In the genomic region with DNA sequence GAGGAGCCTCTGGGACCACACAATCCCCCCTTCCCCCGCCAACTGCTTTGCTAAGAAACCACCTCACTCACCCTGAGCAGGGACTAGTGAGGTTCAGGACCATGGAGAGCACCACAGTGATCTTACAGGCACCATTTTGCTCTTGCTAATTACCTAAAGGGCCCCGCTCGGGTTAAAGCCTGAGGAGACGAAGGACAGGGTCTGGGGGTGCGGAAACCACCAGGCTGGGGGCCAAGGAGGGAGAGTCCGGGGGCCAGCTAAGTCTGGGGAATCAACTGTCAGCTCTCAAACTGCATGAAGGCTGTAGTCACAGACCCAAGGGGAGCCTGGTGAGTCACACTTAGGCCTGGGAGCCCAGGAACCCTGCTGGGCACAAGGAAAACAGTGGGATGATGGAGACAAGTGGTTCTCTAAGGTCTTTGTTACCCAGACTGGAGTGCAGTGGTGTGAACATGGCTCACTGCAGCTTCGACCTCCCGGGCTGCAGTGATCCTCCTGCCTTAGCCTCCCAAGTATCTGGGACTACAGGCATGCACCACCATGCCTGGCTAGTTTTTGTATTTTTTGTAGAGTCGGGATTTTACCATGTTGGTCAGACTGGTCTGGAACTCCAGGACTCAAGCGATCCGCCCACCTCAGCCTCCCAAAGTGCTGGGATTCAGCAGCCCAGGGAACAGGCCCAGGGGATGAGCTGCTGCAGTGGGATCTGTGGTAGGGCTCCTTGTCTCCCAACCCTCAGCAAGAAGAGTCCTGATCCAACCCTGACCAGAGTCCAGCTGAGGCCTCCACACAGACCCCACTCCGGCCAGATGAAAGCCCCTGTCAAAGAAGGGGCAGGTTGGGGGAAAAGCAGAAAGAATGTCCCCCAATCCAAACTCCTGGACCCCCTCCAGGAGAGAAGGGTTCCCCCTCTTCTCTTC, we compare ENCODE assay signal across 8 cellular contexts.
A peak's percentile ranks its signal among the peaks of the same experiment; 100 is the strongest.
DNase-seq lines count a peak whose midpoint lies in the region; ATAC-seq and TF ChIP-seq lines count a peak whose summit lies in the region.

No MANE protein-coding gene starts in this region.

- H2AFZ ChIP-seq in fibroblast of lung (ENCODE audit: low read length), result no peak overlapping the region

- H3K4me3 ChIP-seq in CD8-positive, alpha-beta memory T cell (ENCODE audit: low read length), result no peak overlapping the region
- H3K4me3 ChIP-seq in fibroblast of lung (replicated peaks in 1 of 4; ENCODE audit: control extremely low read depth in 1 of 4, insufficient read depth in 1 of 4, low read depth in 3 of 4, low read length in 4 of 4) (no peak overlapping the region), skeletal muscle cell (ENCODE audit: low read depth, low read length) (no peak overlapping the region), ascending aorta (no peak overlapping the region)

- H3K4me1 ChIP-seq in CD8-positive, alpha-beta memory T cell (ENCODE audit: insufficient read depth, low read length), result peaks cover 3% of the 10 kb centered on the region
- peaks cover 2% of the 10 kb centered on the region for H3K4me1 ChIP-seq in fibroblast of lung (ENCODE audit: control insufficient read depth, extremely low read depth, insufficient read depth, low read length)
- H3K4me1 ChIP-seq in ascending aorta, result peaks cover 12 to 14% of the 10 kb centered on the region in 2 donors

- H3K4me1 Mint-ChIP-seq in CD8-positive, alpha-beta memory T cell, result peaks cover 0 to 3% (median 3%) of the 10 kb centered on the region in 3 donors

- H3K4me2 ChIP-seq in fibroblast of lung (ENCODE audit: extremely low read depth, insufficient read depth, low read length), result no peak overlapping the region

- no peaks in the 10 kb centered on the region for H3K27me3 ChIP-seq in CD8-positive, alpha-beta memory T cell (ENCODE audit: insufficient read depth, low read length, poor library complexity, severe bottlenecking)
- H3K27me3 ChIP-seq in fibroblast of lung (ENCODE audit: control insufficient read depth, insufficient read depth, low read length) (no peaks in the 10 kb centered on the region), ascending aorta (no peaks in the 10 kb centered on the region)

- TF ChIP-seq CTCF in fibroblast of lung (conservative IDR thresholded peaks at IDR 0.05 in 1 of 2, IDR thresholded peaks at IDR 0.05 in 1 of 2; ENCODE audit: low read depth in 1 of 2, low read length in 2 of 2) (no peak), ascending aorta (IDR thresholded peaks at IDR 0.05) (no peak)

- intact Hi-C loops in ascending aorta (cut with DNase I), result no loop called here

- ATAC-seq in GM21825 (IDR thresholded peaks at IDR 0.05; ENCODE audit: unreplicated experiment) (no peak), GM19455 (IDR thresholded peaks at IDR 0.05; ENCODE audit: unreplicated experiment) (no peak)

- H3K27ac ChIP-seq in CD8-positive, alpha-beta memory T cell (ENCODE audit: low read depth, low read length), result no peak overlapping the region
- H3K27ac ChIP-seq in fibroblast of lung (ENCODE audit: insufficient read depth, low read length) (no peak overlapping the region), ascending aorta (no peak overlapping the region)

- H3K36me3 Mint-ChIP-seq in CD8-positive, alpha-beta memory T cell, result no peaks in the 10 kb centered on the region

- H4K20me1 ChIP-seq in fibroblast of lung (ENCODE audit: control insufficient read depth, extremely low read depth, insufficient read depth, low read length), result no peaks in the 10 kb centered on the region

- H3K79me2 ChIP-seq in fibroblast of lung (ENCODE audit: control insufficient read depth, insufficient read depth, low read length), result no peaks in the 10 kb centered on the region

- no peak overlapping the region for H3K4me3 Mint-ChIP-seq in CD8-positive, alpha-beta memory T cell

- POLR2A ChIA-PET in CD8-positive, alpha-beta memory T cell (lab: Charles Lee), result no interaction called here

- no peak overlapping the region for H3K27ac Mint-ChIP-seq in CD8-positive, alpha-beta memory T cell

- H3K9me3 ChIP-seq in CD8-positive, alpha-beta memory T cell (ENCODE audit: low read length), result no peaks in the 10 kb centered on the region
- H3K9me3 ChIP-seq in fibroblast of lung (ENCODE audit: control insufficient read depth, insufficient read depth, low read depth, low read length) (no peaks in the 10 kb centered on the region), ascending aorta (no peaks in the 10 kb centered on the region)

- CTCF ChIA-PET in CD8-positive, alpha-beta memory T cell (lab: Charles Lee), result no interaction called here

- no peak overlapping the region for H3K9ac ChIP-seq in fibroblast of lung (ENCODE audit: insufficient read depth, low read length)

- peaks cover 23 to 35% of the 10 kb centered on the region in 2 donors for H3K27me3 Mint-ChIP-seq in CD8-positive, alpha-beta memory T cell

- H3K36me3 ChIP-seq in CD8-positive, alpha-beta memory T cell (ENCODE audit: insufficient read depth, low read length), result no peaks in the 10 kb centered on the region
- H3K36me3 ChIP-seq in fibroblast of lung (ENCODE audit: control insufficient read depth, insufficient read depth, low read length), result no peaks in the 10 kb centered on the region
- H3K36me3 ChIP-seq in ascending aorta, result no peaks in the 10 kb centered on the region

- DNase-seq in CD8-positive, alpha-beta memory T cell, result peak; percentile 10 to 57 (median 27)
- DNase-seq in HT-29 (ENCODE audit: low spot score), result peak; percentile 72
- peak; percentile 18 to 39 for DNase-seq in activated CD4-positive, alpha-beta T cell treated with anti-CD3 and anti-CD28 coated beads for 4 hours
- peak; percentile 64 to 75 for DNase-seq in fibroblast of lung (ENCODE audit: low read depth in 2 of 2)
- peak; percentile 28 for DNase-seq in skeletal muscle cell (ENCODE audit: low read depth)
- no peak for DNase-seq in ascending aorta (ENCODE audit: low spot score in 2 of 2)

- peaks cover 0 to 2% (median 0%) of the 10 kb centered on the region in 5 donors for H3K9me3 Mint-ChIP-seq in CD8-positive, alpha-beta memory T cell

Comparison
In these comparisons a context has a peak if more than half of its experiments do, and no peak if none do; other contexts are left out.
1. DNase-seq: peak in CD8-positive, alpha-beta memory T cell (5 of 5), HT-29 (single experiment), activated CD4-positive, alpha-beta T cell treated with anti-CD3 and anti-CD28 coated beads for 4 hours (2 of 2), fibroblast of lung (2 of 2) and skeletal muscle cell (single experiment); none in ascending aorta (0 of 2).